8 cellular contexts compared by ENCODE assay signal in genomic region chr10:109924100-109924499, GRCh38. TPM values are rescaled to one million over a fixed set of nuclear protein-coding genes. Genes with fewer than 3 reads are reported as not detected.
DNase-seq lines count a peak whose midpoint lies in the region; TF ChIP-seq lines count a peak whose summit lies in the region.

No MANE protein-coding gene starts in this region.

- H3K4me3 ChIP-seq in HEK293 (ENCODE audit: low read depth, low read length) (no peak overlapping the region), WERI-Rb-1 (ENCODE audit: low read depth, low read length) (peak overlapping the region; percentile 60; the same call in 1 of the 2 replicates), skeletal muscle satellite cell (ENCODE audit: low read length) (peak overlapping the region; percentile 97)

- H3K9me3 Mint-ChIP-seq in glutamatergic neuron (ENCODE audit: unreplicated experiment) = no peaks in the 10 kb centered on the region

- H3K4me1 ChIP-seq in HEK293 (ENCODE audit: control insufficient read depth, insufficient read depth, low read length) (peaks cover 6% of the 10 kb centered on the region; the same call in 1 of the 2 replicates), skeletal muscle satellite cell (ENCODE audit: control insufficient read depth, insufficient read depth, low read length) (peaks cover 16% of the 10 kb centered on the region)

- no peak for DNase-seq in WERI-Rb-1
- no peak for DNase-seq in glutamatergic neuron
- DNase-seq in RPMI8226 = no peak
- no peak for DNase-seq in anterior cingulate cortex (lab: John Stamatoyannopoulos, UW)
- no peak for DNase-seq in NCI-H446 (lab: John Stamatoyannopoulos, UW)
- DNase-seq in superior temporal gyrus (ENCODE audit: extremely low spot score) = no peak

- H3K27me3 ChIP-seq in WERI-Rb-1 (ENCODE audit: insufficient read depth, low read depth, severe bottlenecking) = no peaks in the 10 kb centered on the region
- no peaks in the 10 kb centered on the region for H3K27me3 ChIP-seq in skeletal muscle satellite cell (ENCODE audit: control insufficient read depth, insufficient read depth, low read length)

- POLR2A ChIA-PET in HEK293 (lab: Yijun Ruan, JAX) = interaction anchor here (0.7 kb wide), 1 partner anchor 10 kb away, joined by 3 read pairs; no protein-coding TSS in a partner anchor

- CTCF ChIA-PET in HEK293 (lab: Yijun Ruan, JAX) = no interaction called here

- no peak overlapping the region for H3K27ac Mint-ChIP-seq in glutamatergic neuron (ENCODE audit: unreplicated experiment)

- H3K36me3 Mint-ChIP-seq in glutamatergic neuron (ENCODE audit: unreplicated experiment) = no peaks in the 10 kb centered on the region

- H3K27me3 Mint-ChIP-seq in glutamatergic neuron (ENCODE audit: unreplicated experiment) = peaks cover 3% of the 10 kb centered on the region

- H3K9me3 ChIP-seq in HEK293 (ENCODE audit: control insufficient read depth, insufficient read depth, low read depth, low read length) (no peaks in the 10 kb centered on the region), WERI-Rb-1 (ENCODE audit: severe bottlenecking) (no peaks in the 10 kb centered on the region), skeletal muscle satellite cell (replicated peaks; ENCODE audit: low read length) (no peaks in the 10 kb centered on the region)

- peak overlapping the region; percentile 53 for H3K4me3 Mint-ChIP-seq in glutamatergic neuron (ENCODE audit: unreplicated experiment)

- H3K27ac ChIP-seq in HEK293 (ENCODE audit: extremely low read depth, low read depth, low read length) = no peak overlapping the region
- no peak overlapping the region for H3K27ac ChIP-seq in WERI-Rb-1

- TF ChIP-seq CTCF in HEK293 (tag by site-specific recombination; IDR thresholded peaks at IDR 0.05) (no peak), WERI-Rb-1 (IDR thresholded peaks at IDR 0.05; ENCODE audit: low read depth, low read length) (no peak), glutamatergic neuron (IDR thresholded peaks at IDR 0.05; ENCODE audit: partially characterized antibody, unreplicated experiment) (no peak)

- H3K4me1 Mint-ChIP-seq in glutamatergic neuron (ENCODE audit: low read depth, unreplicated experiment) = peaks cover 3% of the 10 kb centered on the region

- peak overlapping the region; percentile 93 for H3K4me2 ChIP-seq in skeletal muscle satellite cell (ENCODE audit: low read length)

- H3K9ac ChIP-seq in skeletal muscle satellite cell (ENCODE audit: low read depth, low read length) = peak overlapping the region; percentile 99

- H3K36me3 ChIP-seq in HEK293 (ENCODE audit: control insufficient read depth in 2 of 2, insufficient read depth in 1 of 2, low read length in 2 of 2) (peaks cover 0 to 5% of the 10 kb centered on the region in 2 experiments; a peak in 1 of 3 replicates), WERI-Rb-1 (no peaks in the 10 kb centered on the region; the same call in 1 of the 2 replicates), skeletal muscle satellite cell (ENCODE audit: insufficient read depth, low read length) (no peaks in the 10 kb centered on the region)

TF ChIP-seq in HEK293, 187 proteins besides CTCF, POLR2A, EP300 and RAD21:
- TF ChIP-seq PRDM10 (tag by site-specific recombination; IDR thresholded peaks at IDR 0.05) (0 out of 2 replicates have a peak, but pooled peaks have one; percentile 15), ZNF157 (tag by site-specific recombination; IDR thresholded peaks at IDR 0.05) (no peak)

RNA-seq across cellular contexts. Expression of gene XPNPEP1, which starts 0.8 kb away (rescaled TPM):
- total RNA-seq in glutamatergic neuron (ENCODE audit: unreplicated experiment) = 51.4 TPM
- total RNA-seq in skeletal muscle satellite cell (2012; rRNA removed) = 107 and 124 TPM in 2 replicates
